In the genomic region with DNA sequence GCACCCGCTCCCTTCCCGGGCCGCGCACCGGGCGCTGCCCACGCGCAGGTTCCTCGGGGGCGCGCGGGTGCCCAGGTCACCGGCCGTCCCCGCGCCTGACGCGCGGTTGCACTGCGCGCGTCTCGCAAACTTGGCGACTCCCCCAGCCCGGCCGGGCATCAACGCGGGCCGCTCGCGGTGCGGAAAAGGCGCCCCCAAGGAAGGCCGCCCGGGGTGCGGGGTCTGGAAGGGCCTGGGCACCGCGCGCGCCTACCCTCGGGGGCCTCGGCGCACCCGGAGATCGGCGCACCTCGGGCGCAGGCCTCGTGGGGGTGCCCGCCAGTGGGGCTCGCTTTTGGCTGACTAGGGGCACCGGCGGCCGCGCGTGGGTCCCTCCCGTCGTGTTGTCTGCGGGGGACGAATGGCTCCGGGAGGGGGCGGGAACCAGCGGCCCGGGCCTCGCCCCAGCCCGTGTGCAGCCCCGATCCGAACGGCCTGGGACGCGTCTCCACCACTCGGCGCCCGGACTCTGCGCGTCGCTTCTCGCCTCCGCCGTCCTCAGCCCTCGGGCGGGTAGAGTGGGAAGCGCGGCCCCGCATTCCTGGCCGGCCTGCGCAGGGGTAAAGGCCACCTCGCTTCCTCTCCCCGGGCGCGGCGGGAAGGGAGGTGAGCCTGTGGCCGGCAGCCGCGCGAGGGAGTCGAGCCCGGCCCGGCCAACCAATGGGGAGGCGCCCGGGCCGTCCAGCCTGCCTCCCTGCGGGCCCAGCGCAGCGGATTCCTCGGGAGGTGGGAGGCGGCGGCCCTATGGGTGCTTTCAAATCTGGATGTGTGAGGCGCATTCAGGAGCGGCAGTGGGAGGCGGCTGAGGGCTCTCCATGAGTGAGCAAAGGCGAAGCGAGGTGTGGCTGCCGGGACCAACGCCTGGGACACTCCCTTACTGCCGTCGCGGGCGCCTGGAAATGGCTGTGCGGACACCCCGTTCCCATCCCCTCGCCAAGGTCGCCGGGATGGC, we compare ENCODE assay signal across 8 cellular contexts.
DNase-seq lines count a peak whose midpoint lies in the region; ATAC-seq and TF ChIP-seq lines count a peak whose summit lies in the region.

No MANE protein-coding gene starts in this region.

- H3K27ac ChIP-seq in HL-60 (replicated peaks) (no peak overlapping the region), mucosa of rectum (ENCODE audit: low read depth in 2 of 2, low read length in 2 of 2) (peak overlapping the region; percentile 9 to 67)

- no peaks in the 10 kb centered on the region for H3K9me3 ChIP-seq in mucosa of rectum (ENCODE audit: control insufficient read depth in 2 of 2, low read length in 2 of 2)

- no peak for TF ChIP-seq CTCF in HL-60 (IDR thresholded peaks at IDR 0.05; ENCODE audit: insufficient read depth, low read length)

- no peaks in the 10 kb centered on the region for H3K36me3 ChIP-seq in mucosa of rectum (ENCODE audit: control insufficient read depth in 2 of 2, insufficient read depth in 2 of 2, low read length in 2 of 2)

- no peak for ATAC-seq in GM19328 (IDR thresholded peaks at IDR 0.05; ENCODE audit: unreplicated experiment)

- H3K9ac ChIP-seq in mucosa of rectum (ENCODE audit: low read depth in 1 of 2, low read length in 2 of 2) = peak overlapping the region in 1 of 2 donors; percentile 43

- H3K27me3 ChIP-seq in HL-60 (ENCODE audit: insufficient read depth, poor library complexity, severe bottlenecking) (peaks cover 29% of the 10 kb centered on the region), mucosa of rectum (ENCODE audit: control insufficient read depth in 2 of 2, insufficient read depth in 2 of 2, low read length in 2 of 2) (peaks cover 16 to 24% of the 10 kb centered on the region in 2 donors)

- peak; percentile 42 for DNase-seq in CMK (ENCODE audit: low read depth)
- DNase-seq in HL-60 (ENCODE audit: low read depth in 1 of 2, low spot score in 1 of 2) = no peak
- peak; percentile 73 for DNase-seq in ecto neural progenitor cell (ENCODE audit: low spot score)
- no peak for DNase-seq in hypothalamus (lab: John Stamatoyannopoulos, UW)
- DNase-seq in GOT3 (lab: John Stamatoyannopoulos, UW) = no peak
- no peak for DNase-seq in activated effector memory CD4-positive, alpha-beta T cell treated with Interleukin-2 at 50 U/mL for 16 hours

- peaks cover 12 to 24% of the 10 kb centered on the region in 2 donors for H3K4me1 ChIP-seq in mucosa of rectum (ENCODE audit: control insufficient read depth in 2 of 2, insufficient read depth in 2 of 2, low read length in 2 of 2)

- peak overlapping the region; percentile 25 for H3K4me3 ChIP-seq in HL-60 (replicated peaks; ENCODE audit: insufficient read depth, low read length)
- H3K4me3 ChIP-seq in mucosa of rectum (ENCODE audit: low read length in 2 of 2) = peak overlapping the region; percentile 41 to 48

Comparison
In these comparisons a context has a peak if more than half of its experiments do, and no peak if none do; other contexts are left out.
1. DNase-seq: peak in CMK (single experiment) and ecto neural progenitor cell (single experiment); none in HL-60 (0 of 2), hypothalamus (0 of 51), GOT3 (single experiment) and activated effector memory CD4-positive, alpha-beta T cell treated with Interleukin-2 at 50 U/mL for 16 hours (single experiment).